ENCODE assay signal across 15 cellular contexts in the genomic region with DNA sequence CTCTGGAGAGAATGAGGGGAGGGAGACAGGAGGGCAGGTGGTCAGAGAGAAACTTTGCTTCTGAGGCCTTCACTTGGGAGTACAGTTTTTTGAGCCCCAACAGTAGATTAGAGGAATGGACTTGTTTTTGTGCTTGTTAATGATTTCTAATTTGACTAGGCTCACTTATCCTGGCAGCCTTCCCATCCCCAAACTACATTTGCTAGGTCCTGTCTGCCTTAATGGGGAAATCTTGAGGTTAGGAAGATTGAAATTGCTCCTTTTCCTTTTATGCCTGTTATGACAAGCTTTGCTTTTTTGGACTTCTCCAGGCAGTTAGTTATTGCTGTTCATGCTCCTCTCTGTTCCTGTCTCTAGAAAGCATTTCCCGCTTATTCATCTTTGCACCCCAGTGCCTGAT. TPM values are rescaled to one million over a fixed set of nuclear protein-coding genes. Genes with fewer than 3 reads are reported as not detected.
A peak's percentile ranks its signal among the peaks of the same experiment; 100 is the strongest.
DNase-seq lines count a peak whose midpoint lies in the region; ATAC-seq, FAIRE-seq and TF ChIP-seq lines count a peak whose summit lies in the region.
"Had no signal": no experiment of that assay in that cellular context is flagged by ENCODE, and none has a peak within 500 bp of the region (broad histone marks: within the 10 kb centered on the region; RNA-seq: fewer than 3 reads in every experiment).

No MANE protein-coding gene starts in this region.

- H3K79me2 ChIP-seq in HepG2 (ENCODE audit: insufficient read depth, low read length) = no peaks in the 10 kb centered on the region
- no peaks in the 10 kb centered on the region for H3K79me2 ChIP-seq in PC-3 (ENCODE audit: low read length)

- intact Hi-C loops in right lobe of liver (cut with DNase I) = no loop called here
- intact Hi-C loops in HepG2 (cut with micrococcal nuclease; ENCODE audit: unreplicated experiment) = no loop called here
- intact Hi-C loops in PC-3 (cut with micrococcal nuclease) = no loop called here

- H3K4me3 ChIP-seq in right lobe of liver (no peak overlapping the region), HepG2 (replicated peaks in 1 of 3; ENCODE audit: insufficient read depth in 1 of 3, low read depth in 2 of 3, low read length in 3 of 3) (no peak overlapping the region), duodenal mucosa (ENCODE audit: low read depth in 1 of 2, low read length in 2 of 2) (no peak overlapping the region), mucosa of stomach (ENCODE audit: low read length) (no peak overlapping the region), PC-3 (ENCODE audit: low read length) (no peak overlapping the region)
- H3K4me3 ChIP-seq: Peyer's patch had no signal

- CTCF ChIA-PET in HepG2 (lab: Yijun Ruan, JAX; ENCODE audit: low intra/inter-chr PET ratio, low total read pairs) = no interaction called here
- CTCF ChIA-PET in PC-3 (lab: Charles Lee) = no interaction called here

- in situ Hi-C loops in HepG2 (cut with HindIII; ENCODE audit: extremely low pct_ligation_motif_present, low pct_unique_long_range_greater_than_20kb) = no loop called here

- TF ChIP-seq EP300 in HepG2 (IDR thresholded peaks at IDR 0.05; ENCODE audit: low read depth in 2 of 2, low read length in 2 of 2) = no peak
- TF ChIP-seq EP300 in HepG2 (CRISPR knock-in tag; IDR thresholded peaks at IDR 0.05; ENCODE audit: borderline replicate concordance) = no peak

- H3F3A ChIP-seq in PC-3 (ENCODE audit: low read length, unreplicated experiment) = no peaks in the 10 kb centered on the region

- H3K9me3 ChIP-seq in right lobe of liver = no peaks in the 10 kb centered on the region
- no peaks in the 10 kb centered on the region for H3K9me3 ChIP-seq in HepG2 (ENCODE audit: low read length)
- no peaks in the 10 kb centered on the region for H3K9me3 ChIP-seq in duodenal mucosa (ENCODE audit: control insufficient read depth in 1 of 2, low read length in 2 of 2)
- H3K9me3 ChIP-seq in mucosa of stomach (ENCODE audit: control insufficient read depth, low read length) = no peaks in the 10 kb centered on the region
- H3K9me3 ChIP-seq in PC-3 (ENCODE audit: low read length) = no peaks in the 10 kb centered on the region
- H3K9me3 ChIP-seq: Peyer's patch had no signal

- H3K36me3 ChIP-seq in right lobe of liver = no peaks in the 10 kb centered on the region
- H3K36me3 ChIP-seq in HepG2 (replicated peaks in 1 of 2; ENCODE audit: control insufficient read depth in 1 of 2, insufficient read depth in 2 of 2, low read length in 2 of 2) = no peaks in the 10 kb centered on the region
- H3K36me3 ChIP-seq in duodenal mucosa (ENCODE audit: control insufficient read depth in 1 of 2, insufficient read depth in 2 of 2, low read length in 2 of 2) = no peaks in the 10 kb centered on the region
- no peaks in the 10 kb centered on the region for H3K36me3 ChIP-seq in mucosa of stomach (ENCODE audit: control insufficient read depth, insufficient read depth, low read length)
- no peaks in the 10 kb centered on the region for H3K36me3 ChIP-seq in PC-3 (ENCODE audit: low read depth, low read length)
- H3K36me3 ChIP-seq: Peyer's patch had no signal

- DNase-seq in right lobe of liver (no peak), HepG2 (ENCODE audit: low spot score) (no peak), ecto neural progenitor cell (ENCODE audit: low spot score) (no peak), PC-3 (no peak), NCI-H345 (lab: John Stamatoyannopoulos, UW) (no peak)
- DNase-seq: activated naive CD4-positive, alpha-beta T cell treated with anti-CD3 and anti-CD28 coated beads, Interleukin-2, amount 50 U/mL, for 16 hours; EL; foreskin melanocyte; left ventricle myocardium superior; Peyer's patch had no signal

- FAIRE-seq in HepG2 (lab: Jason Lieb, UNC) = no peak
- FAIRE-seq: colon, GM18507 had no signal

- TF ChIP-seq CTCF in right lobe of liver (IDR thresholded peaks at IDR 0.05) = no peak
- TF ChIP-seq CTCF in HepG2 (CRISPR knock-in tag; IDR thresholded peaks at IDR 0.05) = no peak
- no peak for TF ChIP-seq CTCF in PC-3 (conservative IDR thresholded peaks at IDR 0.05; ENCODE audit: low read depth, low read length)

- H3K27me3 ChIP-seq in right lobe of liver = no peaks in the 10 kb centered on the region
- H3K27me3 ChIP-seq in HepG2 (ENCODE audit: control insufficient read depth in 1 of 2, insufficient read depth in 2 of 2, low read length in 2 of 2) = no peaks in the 10 kb centered on the region
- no peaks in the 10 kb centered on the region for H3K27me3 ChIP-seq in duodenal mucosa (ENCODE audit: control insufficient read depth in 1 of 2, insufficient read depth in 2 of 2, low read length in 2 of 2)
- H3K27me3 ChIP-seq in mucosa of stomach (ENCODE audit: control insufficient read depth, insufficient read depth, low read length) = no peaks in the 10 kb centered on the region
- H3K27me3 ChIP-seq in PC-3 (ENCODE audit: low read length) = no peaks in the 10 kb centered on the region
- H3K27me3 ChIP-seq: Peyer's patch had no signal

- H3K9ac ChIP-seq in HepG2 (ENCODE audit: insufficient read depth, low read depth, low read length) = no peak overlapping the region
- no peak overlapping the region for H3K9ac ChIP-seq in duodenal mucosa (ENCODE audit: low read depth in 1 of 2, low read length in 2 of 2)
- H3K9ac ChIP-seq in mucosa of stomach (ENCODE audit: low read length) = peak overlapping the region; percentile 1
- no peak overlapping the region for H3K9ac ChIP-seq in PC-3 (ENCODE audit: low read length)

- H3K4me2 ChIP-seq in HepG2 (ENCODE audit: low read depth, low read length) = no peak overlapping the region
- H3K4me2 ChIP-seq in PC-3 (ENCODE audit: low read length) = no peak overlapping the region

- 89% methylated on average over 1 of the region's 1 CpG for WGBS in right lobe of liver (ENCODE audit: insufficient coverage, low coverage, low lambda C conversion rate, missing lambda C conversion rate)
- WGBS in HepG2 (ENCODE audit: low lambda C conversion rate) = 100% methylated on average over 1 of the region's 1 CpG

- H4K20me1 ChIP-seq in HepG2 (ENCODE audit: insufficient read depth, low read length) = no peaks in the 10 kb centered on the region
- no peaks in the 10 kb centered on the region for H4K20me1 ChIP-seq in PC-3 (ENCODE audit: low read length)

- H3K4me1 ChIP-seq in right lobe of liver (peaks cover 0 to 43% (median 20%) of the 10 kb centered on the region in 4 donors), HepG2 (ENCODE audit: insufficient read depth, low read length) (peaks cover 18% of the 10 kb centered on the region), duodenal mucosa (ENCODE audit: control insufficient read depth in 1 of 2, insufficient read depth in 2 of 2, low read length in 2 of 2) (peaks cover 14 to 29% of the 10 kb centered on the region in 2 donors), mucosa of stomach (ENCODE audit: control insufficient read depth, insufficient read depth, low read length) (peaks cover 37% of the 10 kb centered on the region), PC-3 (ENCODE audit: insufficient read depth, low read length) (no peaks in the 10 kb centered on the region)

- ATAC-seq in right lobe of liver = peak in 3 of 4 donors; percentile 21 to 55 (median 42)
- ATAC-seq in HepG2 = no peak
- ATAC-seq in PC-3 = no peak
- ATAC-seq in GM21515 (IDR thresholded peaks at IDR 0.05; ENCODE audit: unreplicated experiment) = no peak
- ATAC-seq: left ventricle myocardium superior had no signal

- no peak overlapping the region for H2AFZ ChIP-seq in HepG2 (ENCODE audit: low read length)
- no peak overlapping the region for H2AFZ ChIP-seq in PC-3 (ENCODE audit: low read length)

- BruUV-seq in HepG2 (replicated peaks; lab: Mats Ljungman, UMichigan) = no TSS peak
- no TSS peak for BruUV-seq in PC-3 (replicated peaks; lab: Mats Ljungman, UMichigan)

- TF ChIP-seq RAD21 in HepG2 (CRISPR knock-in tag; IDR thresholded peaks at IDR 0.05) = no peak

- H3K9me2 ChIP-seq in PC-3 (replicated peaks; ENCODE audit: low read length) = no peaks in the 10 kb centered on the region

- no peak for TF ChIP-seq POLR2A in right lobe of liver (IDR thresholded peaks at IDR 0.05)
- TF ChIP-seq POLR2A in HepG2 (IDR thresholded peaks at IDR 0.05; ENCODE audit: insufficient read depth in 1 of 2, low read depth in 2 of 2, low read length in 2 of 2) = no peak

- POLR2A ChIA-PET in HepG2 (lab: Yijun Ruan, JAX) (no interaction called here), PC-3 (lab: Charles Lee; ENCODE audit: unreplicated experiment) (no interaction called here)

- H3K27ac ChIP-seq in right lobe of liver (no peak overlapping the region), HepG2 (ENCODE audit: extremely low read length, insufficient read depth, low read length) (no peak overlapping the region), duodenal mucosa (ENCODE audit: low read depth, low read length) (peak overlapping the region; percentile 30), PC-3 (ENCODE audit: low read length) (no peak overlapping the region)

TF ChIP-seq in HepG2, 621 proteins besides CTCF, POLR2A, EP300 and RAD21 (continues in another document):
- TF ChIP-seq YY1 (IDR thresholded peaks at IDR 0.05; ENCODE audit: insufficient read depth, insufficient replicate concordance, low read depth, low read length) (no peak), ZIK1 (CRISPR knock-in tag; IDR thresholded peaks at IDR 0.05; ENCODE audit: borderline replicate concordance, low read depth) (no peak)

RNA-seq across cellular contexts. Expression of a gene that starts 37.7 kb away (rescaled TPM):
- total RNA-seq in right lobe of liver (100 to 1,000 TPM in 1 of 6 experiments, 10 to 100 TPM in 5; 34.6 to 118 (median 47.8) TPM), HepG2 (2016; rRNA removed; fragmentation: Illumina TruSeq; extraction: Trizol) (13.3 and 19.5 TPM in 2 replicates), PC-3 (2014; rRNA removed) (16.0 and 20.7 TPM in 2 replicates)
- total RNA-seq in HepG2 (2016; cell fraction: cytosol; rRNA removed; fragmentation: Illumina TruSeq; extraction: Trizol; ENCODE audit: low read depth) = 3.3 and 4.7 TPM in 2 replicates
- total RNA-seq in HepG2 (2016; cell fraction: insoluble cytoplasmic fraction; rRNA removed; fragmentation: Illumina TruSeq; extraction: Trizol) = 13.6 and 17.1 TPM in 2 replicates
- 4.5 and 4.9 TPM in 2 replicates for total RNA-seq in HepG2 (2016; cell fraction: membrane; rRNA removed; fragmentation: Illumina TruSeq; extraction: Trizol)
- total RNA-seq in HepG2 (2016; cell fraction: nucleus; rRNA removed; fragmentation: Illumina TruSeq; extraction: Trizol) = 24.4 and 24.6 TPM in 2 replicates
- polyA plus RNA-seq in HepG2 (2011; rRNA removed) = 6.2 and 6.4 TPM in 2 replicates
- polyA plus RNA-seq in HepG2 (2011; cell fraction: cytosol; rRNA removed) = 3.3 and 4.5 TPM in 2 replicates
- 21.7 and 22.7 TPM in 2 replicates for polyA plus RNA-seq in HepG2 (2011; cell fraction: nucleus; rRNA removed)
- polyA plus RNA-seq in HepG2 (2012) = 4.5 and 5.0 TPM in 2 replicates
- 0.34 and 0.63 TPM in 2 replicates for polyA plus RNA-seq in HepG2 (2016; cell fraction: cytosol; fragmentation: Illumina TruSeq; extraction: Trizol; ENCODE audit: low read depth)
- polyA plus RNA-seq in HepG2 (2016; cell fraction: insoluble cytoplasmic fraction; fragmentation: Illumina TruSeq; extraction: Trizol; ENCODE audit: low read depth) = 7.2 and 9.1 TPM in 2 replicates
- polyA plus RNA-seq in HepG2 (2016; cell fraction: membrane; fragmentation: Illumina TruSeq; extraction: Trizol; ENCODE audit: low read depth) = 0.87 and 1.0 TPM in 2 replicates
- 13.5 and 14.3 TPM in 2 replicates for polyA plus RNA-seq in HepG2 (2016; cell fraction: nucleus; fragmentation: Illumina TruSeq; extraction: Trizol; ENCODE audit: insufficient read depth, low read depth)
- polyA minus RNA-seq in HepG2 (2011; rRNA and poly(A)+ RNA removed; ENCODE audit: low replicate concordance) = 21.2 and 137 TPM in 2 replicates
- 9.4 and 14.6 TPM in 2 replicates for polyA minus RNA-seq in HepG2 (2011; cell fraction: cytosol; rRNA and poly(A)+ RNA removed)
- polyA minus RNA-seq in HepG2 (2011; cell fraction: nucleus; rRNA and poly(A)+ RNA removed) = 55.6 and 61.7 TPM in 2 replicates

Comparison
In these comparisons a context has a peak if more than half of its experiments do, and no peak if none do; other contexts are left out.
1. ATAC-seq: peak in right lobe of liver (3 of 4); none in HepG2 (single experiment), PC-3 (single experiment) and GM21515 (single experiment).